In genomic region chr3:57691411-57692133, GRCh38 we compare ENCODE assay signal across 8 cellular contexts. TPM values are rescaled to one million over a fixed set of nuclear protein-coding genes. Genes with fewer than 3 reads are reported as not detected.
DNase-seq lines count a peak whose midpoint lies in the region; ATAC-seq and TF ChIP-seq lines count a peak whose summit lies in the region.

No MANE protein-coding gene starts in this region.

- peak overlapping the region; percentile 81 for H3K4me3 Mint-ChIP-seq in activated CD4-positive, alpha-beta memory T cell treated with anti-CD3 and anti-CD28 coated beads for 36 hours

- no peaks in the 10 kb centered on the region for H3K36me3 Mint-ChIP-seq in activated CD4-positive, alpha-beta memory T cell treated with anti-CD3 and anti-CD28 coated beads for 36 hours

- intact Hi-C loops in activated CD4-positive, alpha-beta memory T cell treated with anti-CD3 and anti-CD28 coated beads for 36 hours (cut with micrococcal nuclease): loop anchor here (1.0 to 5.0 kb wide), 6 partner anchors 65 to 465 kb away; partner anchors contain the start of genes APPL1, ARF4, PDE12 and SLMAP

- H3K4me1 ChIP-seq in foreskin keratinocyte: peaks cover 14% of the 10 kb centered on the region

- H3K4me3 ChIP-seq in skeletal muscle cell (ENCODE audit: low read depth, low read length): peak overlapping the region; percentile 81

- H3K27me3 Mint-ChIP-seq in activated CD4-positive, alpha-beta memory T cell treated with anti-CD3 and anti-CD28 coated beads for 36 hours: no peaks in the 10 kb centered on the region

- POLR2A ChIA-PET in activated CD4-positive, alpha-beta memory T cell treated with anti-CD3 and anti-CD28 coated beads for 36 hours (lab: Charles Lee): interaction anchor here (0.6 to 2.4 kb wide), 5 partner anchors 20 to 780 kb away, joined by 3 to 17 read pairs (median 3); partner anchors contain the start of gene PDE12

- DNase-seq in NCI-H510A treated with DMSO at 0.1 percent for 48 hours (lab: John Stamatoyannopoulos, UW): peak; percentile 34
- DNase-seq in NCI-H510A (lab: John Stamatoyannopoulos, UW): no peak
- peak; percentile 31 for DNase-seq in activated CD4-positive, alpha-beta memory T cell treated with anti-CD3 and anti-CD28 coated beads for 36 hours
- peak in 1 of 2 donors; percentile 6 for DNase-seq in foreskin keratinocyte
- DNase-seq in skeletal muscle cell (ENCODE audit: low read depth): no peak
- DNase-seq in kidney tubule cell (ENCODE audit: low spot score): no peak
- DNase-seq in HUDEP-2 (lab: John Stamatoyannopoulos, UW; ENCODE audit: unreplicated experiment in 76 of 76): no peak

- H3K27ac ChIP-seq in foreskin keratinocyte: peak overlapping the region; percentile 79

- peaks cover 45% of the 10 kb centered on the region for H3K4me1 Mint-ChIP-seq in activated CD4-positive, alpha-beta memory T cell treated with anti-CD3 and anti-CD28 coated beads for 36 hours (ENCODE audit: low read depth)

- CTCF ChIA-PET in activated CD4-positive, alpha-beta memory T cell treated with anti-CD3 and anti-CD28 coated beads for 36 hours (lab: Charles Lee): no interaction called here

- ATAC-seq in foreskin keratinocyte: no peak
- ATAC-seq in HG02840 (IDR thresholded peaks at IDR 0.05; ENCODE audit: low FRiP score, unreplicated experiment): no peak

- H3K27me3 ChIP-seq in foreskin keratinocyte: no peaks in the 10 kb centered on the region

- no peaks in the 10 kb centered on the region for H3K9me3 Mint-ChIP-seq in activated CD4-positive, alpha-beta memory T cell treated with anti-CD3 and anti-CD28 coated beads for 36 hours

- peak overlapping the region; percentile 92 for H3K27ac Mint-ChIP-seq in activated CD4-positive, alpha-beta memory T cell treated with anti-CD3 and anti-CD28 coated beads for 36 hours

- no peak for TF ChIP-seq CTCF in foreskin keratinocyte (conservative IDR thresholded peaks at IDR 0.05)

RNA-seq across cellular contexts. Expression of gene DENND6A, which starts 1.3 kb away (rescaled TPM):
- total RNA-seq in activated CD4-positive, alpha-beta memory T cell treated with anti-CD3 and anti-CD28 coated beads for 36 hours: 10 to 100 TPM; 13.0 to 16.0 TPM
- 20.3 and 25.0 TPM in 2 replicates for total RNA-seq in foreskin keratinocyte
- polyA plus RNA-seq in foreskin keratinocyte: 6.1 and 8.2 TPM in 2 replicates

Comparison
In these comparisons a context has a peak if more than half of its experiments do, and no peak if none do; other contexts are left out.
1. DNase-seq: peak in NCI-H510A treated with DMSO at 0.1 percent for 48 hours (single experiment) and activated CD4-positive, alpha-beta memory T cell treated with anti-CD3 and anti-CD28 coated beads for 36 hours (single experiment); none in NCI-H510A (single experiment), skeletal muscle cell (single experiment), kidney tubule cell (single experiment) and HUDEP-2 (0 of 76).